ENCODE assay signal across 18 cellular contexts in genomic region chr5:115671939-115672338, GRCh38.
"Had no signal": no experiment of that assay in that cellular context is flagged by ENCODE, and none has a peak within 500 bp of the region (broad histone marks: within the 10 kb centered on the region; RNA-seq: fewer than 3 reads in every experiment).

No MANE protein-coding gene starts in this region.

- H3K27me3 ChIP-seq: esophagus squamous epithelium, right lobe of liver, tibial artery, upper lobe of left lung, vagina had no signal

- DNase-seq: esophagus squamous epithelium; foreskin melanocyte; head of caudate nucleus; hippocampal formation; kidney glomerular epithelial cell; naive thymus-derived CD4-positive, alpha-beta T cell; nephron progenitor cell; psoas muscle; retina; right lobe of liver; stimulated activated CD4-positive, alpha-beta T cell treated with anti-CD3 and anti-CD28 coated beads, Interleukin-4, amount 100 ng/mL, for 1 hour; stimulated activated CD8-positive, alpha-beta memory T cell treated with anti-CD3 and anti-CD28 coated beads, Interleukin-4, amount 100 ng/mL, for 48 hours; stimulated activated naive CD8-positive, alpha-beta T cell treated with anti-CD3 and anti-CD28 coated beads, Interleukin-15, Interleukin-2, amounts not matched to agents 100 U/mL and 50 U/mL, for 24 hours; tibial artery; upper lobe of left lung had no signal

- H3K27ac ChIP-seq: esophagus squamous epithelium, psoas muscle, right lobe of liver, tibial artery, upper lobe of left lung, vagina had no signal

- H3K4me1 Mint-ChIP-seq: nephron progenitor cell; stimulated activated effector memory CD8-positive, alpha-beta T cell treated with anti-CD3 and anti-CD28 coated beads, Interleukin-12 subunit alpha, Interleukin-12 subunit beta, amount 100 ng/mL, for 72 hours had no signal

- H3K36me3 Mint-ChIP-seq: stimulated activated effector memory CD8-positive, alpha-beta T cell treated with anti-CD3 and anti-CD28 coated beads, Interleukin-12 subunit alpha, Interleukin-12 subunit beta, amount 100 ng/mL, for 72 hours had no signal

- H3K4me3 Mint-ChIP-seq: dendritic cell treated with granulocyte-macrophage colony-stimulating factor and Interleukin-4, amounts not matched to agents 40 ng/mL and 50 ng/mL, for 4 days; naive thymus-derived CD4-positive, alpha-beta T cell; nephron progenitor cell; stimulated activated effector memory CD8-positive, alpha-beta T cell treated with anti-CD3 and anti-CD28 coated beads, Interleukin-12 subunit alpha, Interleukin-12 subunit beta, amount 100 ng/mL, for 72 hours had no signal

- H3K27me3 Mint-ChIP-seq: dendritic cell treated with granulocyte-macrophage colony-stimulating factor and Interleukin-4, amounts not matched to agents 40 ng/mL and 50 ng/mL, for 4 days had no signal

- H3K36me3 ChIP-seq: esophagus squamous epithelium, right lobe of liver, tibial artery, upper lobe of left lung, vagina had no signal

- ATAC-seq: naive thymus-derived CD4-positive, alpha-beta T cell; psoas muscle; right lobe of liver; stimulated activated effector memory CD8-positive, alpha-beta T cell treated with anti-CD3 and anti-CD28 coated beads, Interleukin-12 subunit alpha, Interleukin-12 subunit beta, amount 100 ng/mL, for 72 hours; stimulated activated naive CD8-positive, alpha-beta T cell treated with anti-CD3 and anti-CD28 coated beads, Interleukin-15, Interleukin-2, amounts not matched to agents 100 U/mL and 50 U/mL, for 24 hours had no signal

- H3K27ac Mint-ChIP-seq: dendritic cell treated with granulocyte-macrophage colony-stimulating factor and Interleukin-4, amounts not matched to agents 40 ng/mL and 50 ng/mL, for 4 days; naive thymus-derived CD4-positive, alpha-beta T cell; nephron progenitor cell; stimulated activated effector memory CD8-positive, alpha-beta T cell treated with anti-CD3 and anti-CD28 coated beads, Interleukin-12 subunit alpha, Interleukin-12 subunit beta, amount 100 ng/mL, for 72 hours had no signal

- H3K4me1 ChIP-seq: esophagus squamous epithelium, psoas muscle, right lobe of liver, tibial artery, upper lobe of left lung, vagina had no signal

- H3K4me3 ChIP-seq: esophagus squamous epithelium, psoas muscle, right lobe of liver, tibial artery, upper lobe of left lung, vagina had no signal

- H3K9me3 ChIP-seq: esophagus squamous epithelium, psoas muscle, right lobe of liver, vagina had no signal
